ENCODE assay signal across 20 cellular contexts in the genomic region with DNA sequence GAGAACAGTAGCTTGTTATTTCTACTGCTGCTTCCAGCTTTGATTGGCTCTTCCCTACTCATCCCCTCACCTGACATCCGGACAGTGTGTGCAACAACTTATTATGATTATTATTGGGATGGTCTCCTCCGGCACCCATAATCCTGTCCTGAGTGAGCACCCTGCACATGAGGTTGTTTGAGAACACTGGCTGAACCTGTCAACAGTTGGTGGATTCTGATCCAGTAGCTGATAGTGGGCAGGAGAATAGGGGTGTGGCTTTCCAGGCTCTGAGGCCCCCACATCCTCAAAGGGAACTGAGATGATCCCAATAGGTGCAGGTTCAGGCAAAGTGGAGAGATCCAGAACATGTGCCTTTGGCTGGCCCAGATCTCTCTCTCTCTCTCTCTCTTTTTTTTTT.
A peak's percentile ranks its signal among the peaks of the same experiment; 100 is the strongest.
DNase-seq lines count a peak whose midpoint lies in the region; ATAC-seq, FAIRE-seq and TF ChIP-seq lines count a peak whose summit lies in the region.
"Had no signal": no experiment of that assay in that cellular context is flagged by ENCODE, and none has a peak within 500 bp of the region (broad histone marks: within the 10 kb centered on the region; RNA-seq: fewer than 3 reads in every experiment).

No MANE protein-coding gene starts in this region.

- H3K27ac ChIP-seq in BLaER1 treated with 17β-estradiol and CSF1 and Interleukin-3, amounts not matched to agents 10 nM and 100 nM, result peak overlapping the region in 8 of 11 experiments; percentile 71 to 83 (median 78); a peak in 12 of 22 replicates
- H3K27ac ChIP-seq in Karpas-422 (ENCODE audit: low read length) (no peak overlapping the region), pancreas (no peak overlapping the region)
- H3K27ac ChIP-seq: right atrium auricular region, SJCRH30, uterus had no signal

- H2AFZ ChIP-seq in Karpas-422 (ENCODE audit: low read length), result no peak overlapping the region

- peak; percentile 55 for DNase-seq in activated CD4-positive, alpha-beta T cell treated with anti-CD3 and anti-CD28 coated beads, Interleukin-2, amount 10 ng/mL, durations not matched to agents 24 days and 14 days
- DNase-seq in activated CD4-positive, alpha-beta T cell treated with anti-CD3 and anti-CD28 coated beads for 1 hour, result no peak
- DNase-seq in Karpas-422, result peak; percentile 26
- no peak for DNase-seq in effector memory CD8-positive, alpha-beta T cell
- no peak for DNase-seq in pancreas
- no peak for DNase-seq in GM19238 (ENCODE audit: insufficient read length, low spot score)
- DNase-seq: C1 segment of cervical spinal cord; DMS153; GOT3; NCI-H1092 treated with DMSO at 0.1 percent for 48 hours; NCI-H510A; NK-92 treated with Interleukin-12 subunit alpha and Interleukin-12 subunit beta, amount 100 ng/mL, for 24 hours; uterus had no signal

- intact Hi-C loops in activated CD4-positive, alpha-beta T cell treated with anti-CD3 and anti-CD28 coated beads, Interleukin-2, amount 10 ng/mL, durations not matched to agents 24 days and 14 days (cut with micrococcal nuclease), result loop anchor here (1.0 to 10.0 kb wide), 6 partner anchors 38 to 416 kb away; no protein-coding TSS in a partner anchor
- intact Hi-C loops in pancreas (cut with DNase I), result no loop called here

- no peaks in the 10 kb centered on the region for H3K27me3 Mint-ChIP-seq in activated CD4-positive, alpha-beta T cell treated with anti-CD3 and anti-CD28 coated beads, Interleukin-2, amount 10 ng/mL, durations not matched to agents 24 days and 14 days
- no peaks in the 10 kb centered on the region for H3K27me3 Mint-ChIP-seq in effector memory CD8-positive, alpha-beta T cell

- H3K9me3 Mint-ChIP-seq in activated CD4-positive, alpha-beta T cell treated with anti-CD3 and anti-CD28 coated beads, Interleukin-2, amount 10 ng/mL, durations not matched to agents 24 days and 14 days, result no peaks in the 10 kb centered on the region
- H3K9me3 Mint-ChIP-seq in effector memory CD8-positive, alpha-beta T cell, result no peaks in the 10 kb centered on the region

- WGBS in pancreas, 2 donors, result 74 to 83% methylated on average over 2 of the region's 2 CpGs

- peaks cover 11 to 100% (median 87%) of the 10 kb centered on the region in 11 experiments; a peak in 18 of 22 replicates for H4K20me1 ChIP-seq in BLaER1 treated with 17β-estradiol and CSF1 and Interleukin-3, amounts not matched to agents 10 nM and 100 nM
- peaks cover 44% of the 10 kb centered on the region; the same call in 1 of the 2 replicates for H4K20me1 ChIP-seq in Karpas-422 (ENCODE audit: insufficient read depth, low read depth, low read length)

- peak overlapping the region in 4 of 10 experiments; percentile 15 to 47 (median 34); a peak in 4 of 20 replicates for H3K4me3 ChIP-seq in BLaER1 treated with 17β-estradiol and CSF1 and Interleukin-3, amounts not matched to agents 10 nM and 100 nM
- no peak overlapping the region for H3K4me3 ChIP-seq in Karpas-422 (ENCODE audit: low read length)
- no peak overlapping the region for H3K4me3 ChIP-seq in pancreas
- H3K4me3 ChIP-seq: right atrium auricular region, SJCRH30, uterus had no signal

- peaks cover 0 to 80% (median 47%) of the 10 kb centered on the region in 11 experiments; a peak in 15 of 22 replicates for H3K36me3 ChIP-seq in BLaER1 treated with 17β-estradiol and CSF1 and Interleukin-3, amounts not matched to agents 10 nM and 100 nM
- no peaks in the 10 kb centered on the region for H3K36me3 ChIP-seq in Karpas-422 (ENCODE audit: insufficient read depth, low read length)
- no peaks in the 10 kb centered on the region for H3K36me3 ChIP-seq in pancreas
- H3K36me3 ChIP-seq: right atrium auricular region, uterus had no signal

- H3K27ac Mint-ChIP-seq in activated CD4-positive, alpha-beta T cell treated with anti-CD3 and anti-CD28 coated beads, Interleukin-2, amount 10 ng/mL, durations not matched to agents 24 days and 14 days, result peak overlapping the region; percentile 86
- H3K27ac Mint-ChIP-seq in effector memory CD8-positive, alpha-beta T cell, result peak overlapping the region in 1 of 2 donors; percentile 93

- peaks cover 27% of the 10 kb centered on the region for H3K36me3 Mint-ChIP-seq in activated CD4-positive, alpha-beta T cell treated with anti-CD3 and anti-CD28 coated beads, Interleukin-2, amount 10 ng/mL, durations not matched to agents 24 days and 14 days (ENCODE audit: low read depth)
- peaks cover 28% of the 10 kb centered on the region for H3K36me3 Mint-ChIP-seq in effector memory CD8-positive, alpha-beta T cell (ENCODE audit: insufficient read depth)

- peak overlapping the region; percentile 76 to 95 (median 88); a peak in 21 of 22 replicates for H3K4me2 ChIP-seq in BLaER1 treated with 17β-estradiol and CSF1 and Interleukin-3, amounts not matched to agents 10 nM and 100 nM
- no peak overlapping the region for H3K4me2 ChIP-seq in Karpas-422 (ENCODE audit: low read depth, low read length, poor library complexity, severe bottlenecking)

- no peak for FAIRE-seq in pancreas (lab: Jason Lieb, UNC)
- FAIRE-seq: A204.1, GM12891 had no signal

- H3K27me3 ChIP-seq in BLaER1 treated with 17β-estradiol and CSF1 and Interleukin-3, amounts not matched to agents 10 nM and 100 nM, result peaks cover 0 to 27% (median 0%) of the 10 kb centered on the region in 11 experiments; a peak in 5 of 22 replicates
- H3K27me3 ChIP-seq in Karpas-422 (ENCODE audit: low read length) (no peaks in the 10 kb centered on the region), pancreas (no peaks in the 10 kb centered on the region)
- H3K27me3 ChIP-seq: right atrium auricular region, SJCRH30, uterus had no signal

- H3K9me3 ChIP-seq in BLaER1 treated with 17β-estradiol and CSF1 and Interleukin-3, amounts not matched to agents 10 nM and 100 nM (replicated peaks in 1 of 11), result no peaks in the 10 kb centered on the region
- no peaks in the 10 kb centered on the region for H3K9me3 ChIP-seq in Karpas-422 (ENCODE audit: low read length)
- H3K9me3 ChIP-seq in pancreas, result no peaks in the 10 kb centered on the region
- H3K9me3 ChIP-seq: right atrium auricular region, SJCRH30, uterus had no signal

- peak overlapping the region in 7 of 11 experiments; percentile 53 to 75 (median 69); a peak in 13 of 22 replicates for H3K9ac ChIP-seq in BLaER1 treated with 17β-estradiol and CSF1 and Interleukin-3, amounts not matched to agents 10 nM and 100 nM
- H3K9ac ChIP-seq in Karpas-422 (ENCODE audit: low read length), result no peak overlapping the region

- no peaks in the 10 kb centered on the region for H3K9me2 ChIP-seq in Karpas-422 (replicated peaks; ENCODE audit: insufficient read depth, low read length)

- H3K4me3 Mint-ChIP-seq in activated CD4-positive, alpha-beta T cell treated with anti-CD3 and anti-CD28 coated beads, Interleukin-2, amount 10 ng/mL, durations not matched to agents 24 days and 14 days, result peak overlapping the region; percentile 56
- H3K4me3 Mint-ChIP-seq in effector memory CD8-positive, alpha-beta T cell, result peak overlapping the region; percentile 91

- H3K4me1 Mint-ChIP-seq in activated CD4-positive, alpha-beta T cell treated with anti-CD3 and anti-CD28 coated beads, Interleukin-2, amount 10 ng/mL, durations not matched to agents 24 days and 14 days, result peaks cover 70% of the 10 kb centered on the region
- peaks cover 76 to 79% of the 10 kb centered on the region in 2 donors for H3K4me1 Mint-ChIP-seq in effector memory CD8-positive, alpha-beta T cell (ENCODE audit: low read depth in 2 of 2)

- no peak for TF ChIP-seq CTCF in pancreas (IDR thresholded peaks at IDR 0.05)

- peaks cover 66 to 100% (median 100%) of the 10 kb centered on the region in 10 experiments for H3K4me1 ChIP-seq in BLaER1 treated with 17β-estradiol and CSF1 and Interleukin-3, amounts not matched to agents 10 nM and 100 nM
- peaks cover 4% of the 10 kb centered on the region; the same call in 1 of the 2 replicates for H3K4me1 ChIP-seq in Karpas-422 (ENCODE audit: low read length)
- H3K4me1 ChIP-seq in pancreas, result no peaks in the 10 kb centered on the region
- H3K4me1 ChIP-seq: right atrium auricular region, uterus had no signal

- peaks cover 5% of the 10 kb centered on the region; the same call in 1 of the 2 replicates for H3K79me2 ChIP-seq in Karpas-422 (ENCODE audit: low read length)

- ATAC-seq in effector memory CD8-positive, alpha-beta T cell (replicated peaks), result no peak
- no peak for ATAC-seq in pancreas
- no peak for ATAC-seq in HG03095 (IDR thresholded peaks at IDR 0.05; ENCODE audit: unreplicated experiment)
- ATAC-seq: Panc1 had no signal

Comparison
In these comparisons a context has a peak if more than half of its experiments do, and no peak if none do; other contexts are left out.
1. DNase-seq: peak in activated CD4-positive, alpha-beta T cell treated with anti-CD3 and anti-CD28 coated beads, Interleukin-2, amount 10 ng/mL, durations not matched to agents 24 days and 14 days (single experiment) and Karpas-422 (single experiment); none in activated CD4-positive, alpha-beta T cell treated with anti-CD3 and anti-CD28 coated beads for 1 hour (single experiment), effector memory CD8-positive, alpha-beta T cell (0 of 3), pancreas (0 of 6) and GM19238 (single experiment).
2. H3K27ac ChIP-seq: peak in BLaER1 treated with 17β-estradiol and CSF1 and Interleukin-3, amounts not matched to agents 10 nM and 100 nM (8 of 11); none in Karpas-422 (single experiment) and pancreas (0 of 4).